In the genomic region with DNA sequence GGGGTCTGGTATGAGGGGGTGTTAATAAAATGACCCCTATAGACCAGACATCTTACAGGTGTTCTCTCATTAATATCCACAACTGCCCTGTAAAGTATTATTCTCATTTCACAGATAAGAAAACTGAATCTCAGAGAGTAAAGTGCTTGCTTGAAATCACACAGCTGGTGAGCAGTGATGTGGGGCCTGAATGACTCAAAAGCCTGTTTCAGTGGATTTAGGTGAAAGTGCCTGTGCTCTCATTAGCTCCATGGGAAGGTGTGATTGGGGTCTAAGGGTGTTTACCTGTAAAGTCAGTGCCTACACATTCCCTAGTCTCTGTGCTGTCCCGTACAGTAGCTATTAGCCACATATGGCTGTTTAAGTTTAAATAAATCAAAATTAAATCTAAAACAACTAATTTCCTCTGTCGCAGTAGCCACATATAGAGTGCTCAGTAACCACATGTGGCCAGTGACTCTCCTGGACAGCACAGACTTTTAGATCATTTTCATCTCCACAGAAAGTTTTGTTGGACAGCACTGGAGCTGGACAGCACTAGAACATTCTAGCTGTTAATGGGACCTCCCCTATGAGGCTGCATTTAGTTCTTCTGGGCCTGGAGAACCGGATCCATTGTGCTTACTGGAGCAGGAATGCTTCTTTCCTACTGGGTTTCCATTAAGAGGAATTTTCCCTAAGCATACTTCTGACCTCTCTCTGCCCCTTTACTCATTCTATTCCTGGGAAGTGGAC, we compare ENCODE assay signal across 1 cellular context.
TF ChIP-seq lines count a peak whose summit lies in the region.

No MANE protein-coding gene starts in this region.

TF ChIP-seq in GM23338, 12 proteins besides CTCF, POLR2A, EP300 and RAD21 (continued from another document):
- TF ChIP-seq ZNF462 (CRISPR knock-in tag; IDR thresholded peaks at IDR 0.05) (no peak), EZH2 (IDR thresholded peaks at IDR 0.05; ENCODE audit: low read depth, unreplicated experiment) (no peak), CREB1 (CRISPR knock-in tag; IDR thresholded peaks at IDR 0.05; ENCODE audit: low read depth) (no peak), ZNF331 (CRISPR knock-in tag; IDR thresholded peaks at IDR 0.05; ENCODE audit: low read depth) (no peak), NANOG (IDR thresholded peaks at IDR 0.05; ENCODE audit: borderline replicate concordance) (no peak), JUNB (IDR thresholded peaks at IDR 0.05; ENCODE audit: unreplicated experiment) (no peak), ZNF114 (CRISPR knock-in tag; IDR thresholded peaks at IDR 0.05) (no peak)
